In the genomic region with DNA sequence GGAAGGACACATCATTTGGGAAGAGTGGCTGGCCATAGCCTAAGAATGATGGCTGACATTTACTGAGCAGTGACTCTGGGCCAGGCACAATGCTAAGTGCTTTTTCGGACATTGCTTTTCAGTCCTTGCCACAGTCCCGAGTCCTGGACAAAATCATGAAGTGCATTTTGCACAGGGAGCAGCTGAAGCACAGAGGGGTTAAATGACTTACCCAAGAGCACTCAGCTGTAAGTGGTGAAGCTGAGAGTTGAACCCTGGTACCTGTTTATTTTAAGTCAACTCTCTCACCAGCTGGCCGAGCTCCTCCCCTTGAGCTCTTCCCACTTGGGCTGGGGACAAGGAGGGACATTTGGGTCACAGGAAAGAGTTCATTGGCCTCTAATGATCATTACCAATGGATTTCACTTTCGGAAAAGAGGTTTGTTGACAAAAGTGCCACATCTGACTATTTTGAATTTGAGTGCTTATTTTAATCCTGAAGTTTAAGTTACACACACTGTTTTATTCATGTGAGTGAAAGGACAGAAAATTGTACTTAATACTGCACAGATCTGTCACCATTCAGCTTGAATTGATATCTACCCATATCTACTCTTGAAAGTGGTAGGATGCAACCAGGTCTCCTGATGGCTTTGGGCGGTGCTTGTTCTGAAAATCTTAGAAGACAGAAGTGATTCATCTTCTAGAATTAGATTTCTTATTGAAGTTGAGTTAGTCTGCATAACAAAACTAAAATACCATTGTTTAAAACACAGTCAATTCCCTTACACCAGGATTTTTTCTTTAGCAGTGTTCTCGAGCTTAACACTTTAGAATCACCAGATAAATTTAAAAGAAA, we compare ENCODE assay signal across 14 cellular contexts.
DNase-seq lines count a peak whose midpoint lies in the region; ATAC-seq and TF ChIP-seq lines count a peak whose summit lies in the region.
"Had no signal": no experiment of that assay in that cellular context is flagged by ENCODE, and none has a peak within 500 bp of the region (broad histone marks: within the 10 kb centered on the region; RNA-seq: fewer than 3 reads in every experiment).

No MANE protein-coding gene starts in this region.

- peaks cover 54% of the 10 kb centered on the region for H3K27me3 Mint-ChIP-seq in mesothelial cell of epicardium (ENCODE audit: low read depth)
- H3K27me3 Mint-ChIP-seq: activated B cell treated with CpG ODN at 0.5 μM for 24 hours had no signal

- intact Hi-C loops in colonic mucosa (cut with DNase I), result no loop called here

- TF ChIP-seq CTCF in LNCaP clone FGC (IDR thresholded peaks at IDR 0.05; ENCODE audit: control insufficient read depth, extremely low read depth, insufficient read depth), result no peak
- no peak for TF ChIP-seq CTCF in colonic mucosa (IDR thresholded peaks at IDR 0.05)
- no peak for TF ChIP-seq CTCF in mesothelial cell of epicardium (IDR thresholded peaks at IDR 0.05; ENCODE audit: unreplicated experiment)

- DNase-seq in LNCaP clone FGC (ENCODE audit: low read depth) (no peak), colonic mucosa (no peak), mesothelial cell of epicardium (ENCODE audit: low spot score in 2 of 2, unreplicated experiment in 2 of 2) (no peak), NAMALWA (ENCODE audit: low spot score) (no peak)
- DNase-seq: activated B cell treated with CpG ODN at 0.5 μM for 24 hours; CD8-positive, alpha-beta T cell; mesendoderm; stimulated activated CD8-positive, alpha-beta memory T cell treated with anti-CD3 and anti-CD28 coated beads, Interleukin-4, amount 100 ng/mL, for 48 hours had no signal

- H3K9me3 ChIP-seq in colonic mucosa, result no peaks in the 10 kb centered on the region
- no peaks in the 10 kb centered on the region for H3K9me3 ChIP-seq in mucosa of rectum (ENCODE audit: control insufficient read depth in 2 of 2, low read length in 2 of 2)

- peaks cover 21% of the 10 kb centered on the region for H3K4me1 ChIP-seq in colonic mucosa
- H3K4me1 ChIP-seq in mucosa of rectum (ENCODE audit: control insufficient read depth in 2 of 2, insufficient read depth in 2 of 2, low read length in 2 of 2), result peaks cover 21 to 52% of the 10 kb centered on the region in 2 donors
- H3K4me1 ChIP-seq: parathyroid adenoma had no signal

- H3K9ac ChIP-seq in colonic mucosa (ENCODE audit: low read depth in 2 of 2, low read length in 2 of 2), result peak overlapping the region in 1 of 2 donors; percentile 19
- H3K9ac ChIP-seq in mucosa of rectum (ENCODE audit: low read depth in 1 of 2, low read length in 2 of 2), result peak overlapping the region in 1 of 2 donors; percentile 45
- H3K9ac ChIP-seq: parathyroid adenoma had no signal

- no peak for ATAC-seq in GM21360 (IDR thresholded peaks at IDR 0.05; ENCODE audit: unreplicated experiment)
- no peak for ATAC-seq in esophagus mucosa
- ATAC-seq: activated naive CD4-positive, alpha-beta T cell treated with anti-CD3 and anti-CD28 coated beads, Interleukin-2, amount 50 U/mL, for 72 hours; CD8-positive, alpha-beta T cell had no signal

- H3K27ac ChIP-seq in colonic mucosa (peak overlapping the region; percentile 78), mucosa of rectum (ENCODE audit: low read depth in 2 of 2, low read length in 2 of 2) (peak overlapping the region; percentile 79 to 81), temporal lobe (ENCODE audit: low read depth, low read length) (peak overlapping the region; percentile 86)
- H3K27ac ChIP-seq: parathyroid adenoma had no signal

- no peaks in the 10 kb centered on the region for H3K36me3 Mint-ChIP-seq in mesothelial cell of epicardium
- H3K36me3 Mint-ChIP-seq: CD8-positive, alpha-beta T cell had no signal

- H3K4me3 Mint-ChIP-seq in mesothelial cell of epicardium, result no peak overlapping the region
- H3K4me3 Mint-ChIP-seq: activated B cell treated with CpG ODN at 0.5 μM for 24 hours; CD8-positive, alpha-beta T cell had no signal

- H3K4me3 ChIP-seq in LNCaP clone FGC (ENCODE audit: low read depth, low read length) (peak overlapping the region; percentile 47), colonic mucosa (no peak overlapping the region), mucosa of rectum (ENCODE audit: low read length in 2 of 2) (peak overlapping the region; percentile 48 to 67)

- peaks cover 34% of the 10 kb centered on the region for H3K4me1 Mint-ChIP-seq in mesothelial cell of epicardium

- H3K27ac Mint-ChIP-seq in mesothelial cell of epicardium, result no peak overlapping the region
- H3K27ac Mint-ChIP-seq: activated B cell treated with CpG ODN at 0.5 μM for 24 hours; activated naive CD4-positive, alpha-beta T cell treated with anti-CD3 and anti-CD28 coated beads, Interleukin-2, amount 50 U/mL, for 72 hours; CD8-positive, alpha-beta T cell had no signal

- peaks cover 3% of the 10 kb centered on the region for H3K9me3 Mint-ChIP-seq in mesothelial cell of epicardium
- H3K9me3 Mint-ChIP-seq: CD8-positive, alpha-beta T cell had no signal

- H3K27me3 ChIP-seq in colonic mucosa (no peaks in the 10 kb centered on the region), mucosa of rectum (ENCODE audit: control insufficient read depth in 2 of 2, insufficient read depth in 2 of 2, low read length in 2 of 2) (no peaks in the 10 kb centered on the region)

- H3K36me3 ChIP-seq in colonic mucosa, result no peaks in the 10 kb centered on the region
- no peaks in the 10 kb centered on the region for H3K36me3 ChIP-seq in mucosa of rectum (ENCODE audit: control insufficient read depth in 2 of 2, insufficient read depth in 2 of 2, low read length in 2 of 2)
